ENCODE assay signal across 26 cellular contexts in genomic region chr13:108742681-108743080, GRCh38.
"Had no signal": no experiment of that assay in that cellular context is flagged by ENCODE, and none has a peak within 500 bp of the region (broad histone marks: within the 10 kb centered on the region; RNA-seq: fewer than 3 reads in every experiment).

No MANE protein-coding gene starts in this region.

- ATAC-seq: esophagus mucosa; gastroesophageal sphincter; heart right ventricle; left cardiac atrium; left lung; naive thymus-derived CD8-positive, alpha-beta T cell; psoas muscle; right cardiac atrium; stimulated activated memory B cell treated with anti-CD40 and anti-IgM and Interleukin-4, amounts not matched to agents 10 μg/mL and 1 μg/mL and 100 μg/mL, for 72 hours; stimulated activated naive CD8-positive, alpha-beta T cell treated with anti-CD3 and anti-CD28 coated beads, Interleukin-15, Interleukin-2, amounts not matched to agents 100 U/mL and 50 U/mL, for 24 hours had no signal

- H3K4me1 ChIP-seq: gastroesophageal sphincter, heart right ventricle, left lung, psoas muscle, sigmoid colon, upper lobe of left lung had no signal

- H3K36me3 Mint-ChIP-seq: stimulated activated memory B cell treated with anti-CD40 and anti-IgM and Interleukin-4, amounts not matched to agents 10 μg/mL and 1 μg/mL and 100 μg/mL, for 72 hours had no signal

- H3K4me1 Mint-ChIP-seq: naive thymus-derived CD8-positive, alpha-beta T cell; nephron progenitor cell; stimulated activated memory B cell treated with anti-CD40 and anti-IgM and Interleukin-4, amounts not matched to agents 10 μg/mL and 1 μg/mL and 100 μg/mL, for 72 hours had no signal

- H3K4me3 Mint-ChIP-seq: naive thymus-derived CD8-positive, alpha-beta T cell; nephron progenitor cell; stimulated activated memory B cell treated with anti-CD40 and anti-IgM and Interleukin-4, amounts not matched to agents 10 μg/mL and 1 μg/mL and 100 μg/mL, for 72 hours had no signal

- H3K27me3 Mint-ChIP-seq: stimulated activated memory B cell treated with anti-CD40 and anti-IgM and Interleukin-4, amounts not matched to agents 10 μg/mL and 1 μg/mL and 100 μg/mL, for 72 hours had no signal

- H3K27me3 ChIP-seq: gastroesophageal sphincter, heart right ventricle, left lung, sigmoid colon, tibial nerve, upper lobe of left lung had no signal

- H3K36me3 ChIP-seq: gastroesophageal sphincter, heart right ventricle, left lung, sigmoid colon, thoracic aorta, tibial nerve, upper lobe of left lung had no signal

- H3K4me3 ChIP-seq: dorsolateral prefrontal cortex, gastroesophageal sphincter, heart right ventricle, left lung, psoas muscle, sigmoid colon, thoracic aorta, tibial nerve, upper lobe of left lung had no signal

- H3K9me3 ChIP-seq: psoas muscle, thoracic aorta, upper lobe of left lung had no signal

- H3K27ac ChIP-seq: dorsolateral prefrontal cortex, epithelial cell of prostate, gastroesophageal sphincter, heart right ventricle, left lung, psoas muscle, sigmoid colon, thoracic aorta, upper lobe of left lung had no signal

- DNase-seq: cerebellar nuclear complex; dorsolateral prefrontal cortex; effector CD4-positive, alpha-beta T cell; foreskin fibroblast; glutamatergic neuron; heart right ventricle; hippocampal formation; left cardiac atrium; left lung; naive thymus-derived CD8-positive, alpha-beta T cell; nephron progenitor cell; nucleus accumbens; posterior cingulate gyrus; psoas muscle; right cardiac atrium; sigmoid colon; stimulated activated CD4-positive, alpha-beta T cell treated with anti-CD3 and anti-CD28 coated beads, Interleukin-4, amount 100 ng/mL, for 4 hours; stimulated activated naive CD8-positive, alpha-beta T cell treated with anti-CD3 and anti-CD28 coated beads, Interleukin-15, Interleukin-2, amounts not matched to agents 100 U/mL and 50 U/mL, for 24 hours; substantia nigra; upper lobe of left lung had no signal

- H3K27ac Mint-ChIP-seq: naive thymus-derived CD8-positive, alpha-beta T cell; nephron progenitor cell; stimulated activated memory B cell treated with anti-CD40 and anti-IgM and Interleukin-4, amounts not matched to agents 10 μg/mL and 1 μg/mL and 100 μg/mL, for 72 hours had no signal
